1 cellular context compared by ENCODE assay signal in the genomic region with DNA sequence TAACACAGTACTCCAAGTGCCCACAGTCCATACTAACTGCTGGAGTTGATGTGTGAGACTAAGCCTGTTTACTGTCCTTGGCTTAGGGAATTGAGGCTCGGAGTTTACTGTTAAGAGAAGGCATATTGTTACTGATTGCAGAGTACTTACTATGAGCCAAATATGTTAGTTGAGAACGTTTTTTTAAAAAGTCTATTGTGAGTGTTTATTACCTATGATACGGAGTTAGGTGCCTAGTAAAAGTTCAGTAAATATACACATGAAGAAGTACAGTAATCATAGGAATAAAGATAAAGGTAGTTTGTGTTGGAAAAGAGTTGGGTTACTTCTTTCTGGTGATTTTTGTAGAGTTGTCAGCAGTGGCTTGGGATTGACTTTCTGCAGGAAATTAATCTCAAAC.
TF ChIP-seq lines count a peak whose summit lies in the region.

No MANE protein-coding gene starts in this region.

TF ChIP-seq in GM23338, 12 proteins besides CTCF, POLR2A, EP300 and RAD21 (continued from another document):
- TF ChIP-seq ZNF462 (CRISPR knock-in tag; IDR thresholded peaks at IDR 0.05) (no peak), CREB1 (CRISPR knock-in tag; IDR thresholded peaks at IDR 0.05; ENCODE audit: low read depth) (no peak), REST (IDR thresholded peaks at IDR 0.05; ENCODE audit: unreplicated experiment) (no peak), ETS1 (IDR thresholded peaks at IDR 0.05) (no peak), ZNF114 (CRISPR knock-in tag; IDR thresholded peaks at IDR 0.05) (no peak)
